18 cellular contexts compared by ENCODE assay signal in the genomic region with DNA sequence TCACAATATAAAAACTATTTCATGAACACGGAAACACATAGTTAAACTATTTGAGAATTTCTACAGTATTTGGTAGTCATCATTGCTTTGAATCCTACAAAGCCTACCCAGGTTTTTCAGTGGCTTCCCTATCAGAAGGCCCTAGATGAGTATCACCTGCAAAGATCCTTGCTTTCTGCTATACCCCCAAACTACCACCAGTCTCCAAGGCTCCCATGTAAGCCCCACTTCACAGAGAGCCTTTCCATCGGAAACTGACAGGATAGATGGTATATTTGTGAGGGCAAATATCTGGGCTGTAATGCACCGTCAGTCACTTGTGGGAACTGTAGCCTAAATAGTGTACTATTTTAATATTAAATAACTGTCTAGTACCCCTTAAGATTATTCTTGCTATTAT.
DNase-seq lines count a peak whose midpoint lies in the region; ATAC-seq and TF ChIP-seq lines count a peak whose summit lies in the region.
"Had no signal": no experiment of that assay in that cellular context is flagged by ENCODE, and none has a peak within 500 bp of the region (broad histone marks: within the 10 kb centered on the region; RNA-seq: fewer than 3 reads in every experiment).

No MANE protein-coding gene starts in this region.

- no peaks in the 10 kb centered on the region for H3K27me3 ChIP-seq in SU-DHL-6 (ENCODE audit: low read length)
- H3K27me3 ChIP-seq in mesendoderm (ENCODE audit: insufficient read depth, low read length, poor library complexity): no peaks in the 10 kb centered on the region
- H3K27me3 ChIP-seq: BLaER1 treated with 17β-estradiol and CSF1 and Interleukin-3, amounts not matched to agents 10 nM and 100 nM; MG63 had no signal

- H3K18ac ChIP-seq in mesendoderm (ENCODE audit: low read length): no peak overlapping the region

- peak; percentile 17 for DNase-seq in DMS53 (lab: John Stamatoyannopoulos, UW)
- DNase-seq in DMS53 treated with DMSO at 0.1 percent for 48 hours (lab: John Stamatoyannopoulos, UW; ENCODE audit: unreplicated experiment): no peak
- peak; percentile 14 for DNase-seq in HCEC 1CT
- DNase-seq in mesendoderm: peak; percentile 39
- no peak for DNase-seq in stimulated activated CD4-positive, alpha-beta T cell treated with anti-CD3 and anti-CD28 coated beads, Interleukin-4, amount 100 ng/mL, for 4 hours
- DNase-seq in NCI-H187 treated with DMSO at 0.1 percent for 48 hours (lab: John Stamatoyannopoulos, UW): no peak
- DNase-seq: 8988T, DMS153, HFFc6, MG63, NCI-H1105 treated with DMSO at 0.1 percent for 48 hours, NCI-H187, NCI-H524 treated with DMSO at 0.1 percent for 48 hours, Right ventricle myocardium superior had no signal

- TF ChIP-seq CTCF in SU-DHL-6 (IDR thresholded peaks at IDR 0.05; ENCODE audit: insufficient read depth, low read length, poor library complexity, severe bottlenecking): no peak

- WGBS in mesendoderm (ENCODE audit: extremely low coverage, insufficient coverage, low lambda C conversion rate): no CpG with 5 or more reads among the region's 3 CpGs

- H3K4me1 ChIP-seq in mesendoderm (ENCODE audit: control insufficient read depth, low read depth, low read length): no peaks in the 10 kb centered on the region

- no peak overlapping the region for H2AK5ac ChIP-seq in mesendoderm (ENCODE audit: low read length)

- no peak overlapping the region for H2BK120ac ChIP-seq in mesendoderm (ENCODE audit: low read depth, low read length)

- no peak overlapping the region for H4K8ac ChIP-seq in mesendoderm (ENCODE audit: low read depth, low read length)

- no peak overlapping the region for H2BK5ac ChIP-seq in mesendoderm (ENCODE audit: low read length)

- H3K9me3 ChIP-seq in SU-DHL-6 (ENCODE audit: insufficient read depth, low read length): no peaks in the 10 kb centered on the region
- H3K9me3 ChIP-seq: BLaER1 treated with 17β-estradiol and CSF1 and Interleukin-3, amounts not matched to agents 10 nM and 100 nM; MG63 had no signal

- no peaks in the 10 kb centered on the region for H3K9me2 ChIP-seq in SU-DHL-6 (replicated peaks; ENCODE audit: insufficient read depth, low read length)

- H3F3A ChIP-seq in SU-DHL-6 (ENCODE audit: insufficient read depth): no peaks in the 10 kb centered on the region

- H3K4ac ChIP-seq in mesendoderm (ENCODE audit: low read depth, low read length): no peak overlapping the region

- H3K23ac ChIP-seq in mesendoderm (ENCODE audit: low read length): no peak overlapping the region

- no peak overlapping the region for H4K5ac ChIP-seq in mesendoderm (ENCODE audit: low read length)

- H3K4me2 ChIP-seq in SU-DHL-6 (ENCODE audit: low read depth, low read length, poor library complexity, severe bottlenecking) (no peak overlapping the region), mesendoderm (ENCODE audit: low read length) (no peak overlapping the region)
- H3K4me2 ChIP-seq: BLaER1 treated with 17β-estradiol and CSF1 and Interleukin-3, amounts not matched to agents 10 nM and 100 nM; KMS-11 had no signal

- no peaks in the 10 kb centered on the region for H4K20me1 ChIP-seq in SU-DHL-6 (ENCODE audit: low read depth, low read length)
- H4K20me1 ChIP-seq: BLaER1 treated with 17β-estradiol and CSF1 and Interleukin-3, amounts not matched to agents 10 nM and 100 nM had no signal

- no peak overlapping the region for H3K4me3 ChIP-seq in SU-DHL-6 (ENCODE audit: insufficient read depth, low read length, poor library complexity, severe bottlenecking)
- no peak overlapping the region for H3K4me3 ChIP-seq in mesendoderm (ENCODE audit: low read length)
- H3K4me3 ChIP-seq: BLaER1 treated with 17β-estradiol and CSF1 and Interleukin-3, amounts not matched to agents 10 nM and 100 nM; MG63 had no signal

- ATAC-seq in HG02885 (IDR thresholded peaks at IDR 0.05; ENCODE audit: poor library complexity, unreplicated experiment): no peak

- peak overlapping the region; percentile 60 for H2AFZ ChIP-seq in SU-DHL-6 (ENCODE audit: low read depth, low read length, severe bottlenecking)

- no peak overlapping the region for H2BK15ac ChIP-seq in mesendoderm (replicated peaks; ENCODE audit: low read depth)

- H3K9ac ChIP-seq in SU-DHL-6 (ENCODE audit: low read length) (no peak overlapping the region), mesendoderm (ENCODE audit: low read length) (no peak overlapping the region)
- H3K9ac ChIP-seq: BLaER1 treated with 17β-estradiol and CSF1 and Interleukin-3, amounts not matched to agents 10 nM and 100 nM; KMS-11 had no signal

- no peaks in the 10 kb centered on the region for H3K79me2 ChIP-seq in SU-DHL-6 (ENCODE audit: insufficient read depth, low read length)
- H3K79me2 ChIP-seq in mesendoderm (ENCODE audit: control insufficient read depth, insufficient read depth, low read length): no peaks in the 10 kb centered on the region

- H3K56ac ChIP-seq in mesendoderm (ENCODE audit: low read length): no peak overlapping the region

- H3K79me1 ChIP-seq in mesendoderm (ENCODE audit: low read length): no peaks in the 10 kb centered on the region

- no peaks in the 10 kb centered on the region for H3K36me3 ChIP-seq in SU-DHL-6 (ENCODE audit: low read length)
- no peaks in the 10 kb centered on the region for H3K36me3 ChIP-seq in mesendoderm (ENCODE audit: control insufficient read depth, insufficient read depth, low read length)
- H3K36me3 ChIP-seq: BLaER1 treated with 17β-estradiol and CSF1 and Interleukin-3, amounts not matched to agents 10 nM and 100 nM; MG63 had no signal

- H3K27ac ChIP-seq in SU-DHL-6 (ENCODE audit: low read depth, low read length): no peak overlapping the region
- no peak overlapping the region for H3K27ac ChIP-seq in mesendoderm (ENCODE audit: low read depth, low read length)
- H3K27ac ChIP-seq: BLaER1 treated with 17β-estradiol and CSF1 and Interleukin-3, amounts not matched to agents 10 nM and 100 nM; KMS-11 had no signal

Comparison
In these comparisons a context has a peak if more than half of its experiments do, and no peak if none do; other contexts are left out.
1. DNase-seq: peak in DMS53 (single experiment), HCEC 1CT (single experiment) and mesendoderm (single experiment); none in DMS53 treated with DMSO at 0.1 percent for 48 hours (single experiment), stimulated activated CD4-positive, alpha-beta T cell treated with anti-CD3 and anti-CD28 coated beads, Interleukin-4, amount 100 ng/mL, for 4 hours (0 of 2) and NCI-H187 treated with DMSO at 0.1 percent for 48 hours (single experiment).